In the genomic region with DNA sequence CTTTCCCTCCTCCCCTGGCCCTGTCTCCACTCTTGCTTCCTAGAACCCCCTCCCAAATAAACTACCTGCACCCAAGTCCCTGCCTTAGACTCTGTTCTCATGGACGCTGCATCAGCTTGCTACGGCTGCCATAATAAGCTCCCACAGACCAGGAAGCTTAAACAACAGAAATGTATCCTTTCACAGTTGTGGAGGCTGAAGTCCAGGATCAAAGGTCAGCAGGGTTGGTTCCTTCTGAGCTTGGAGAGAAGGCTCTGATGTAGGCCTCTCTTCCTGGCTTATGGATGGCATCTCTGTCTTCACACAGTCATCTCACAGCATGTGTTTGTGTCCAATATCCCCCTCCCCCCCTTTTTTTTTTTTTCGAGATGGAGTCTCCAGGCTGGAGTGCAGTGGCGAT, we compare ENCODE assay signal across 20 cellular contexts. TPM values are rescaled to one million over a fixed set of nuclear protein-coding genes. Genes with fewer than 3 reads are reported as not detected.
A peak's percentile ranks its signal among the peaks of the same experiment; 100 is the strongest.
DNase-seq lines count a peak whose midpoint lies in the region; ATAC-seq and TF ChIP-seq lines count a peak whose summit lies in the region.
"Had no signal": no experiment of that assay in that cellular context is flagged by ENCODE, and none has a peak within 500 bp of the region (broad histone marks: within the 10 kb centered on the region; RNA-seq: fewer than 3 reads in every experiment).

No MANE protein-coding gene starts in this region.

- no peaks in the 10 kb centered on the region for H3F3A ChIP-seq in smooth muscle cell (ENCODE audit: low read depth)

- H3K79me2 ChIP-seq in smooth muscle cell (ENCODE audit: low read depth): no peaks in the 10 kb centered on the region

- peak overlapping the region in 1 of 2 donors; percentile 12 for H3K4me3 ChIP-seq in duodenal mucosa (ENCODE audit: low read depth in 1 of 2, low read length in 2 of 2)
- no peak overlapping the region for H3K4me3 ChIP-seq in right lobe of liver
- no peak overlapping the region for H3K4me3 ChIP-seq in smooth muscle cell
- H3K4me3 ChIP-seq: PC-9, SK-N-MC had no signal

- peaks cover 13% of the 10 kb centered on the region for H3K36me3 Mint-ChIP-seq in stimulated activated effector memory CD8-positive, alpha-beta T cell treated with anti-CD3 and anti-CD28 coated beads, Interleukin-12 subunit alpha, Interleukin-12 subunit beta, amount 100 ng/mL, for 72 hours

- H3K9me3 ChIP-seq in duodenal mucosa (ENCODE audit: control insufficient read depth in 1 of 2, low read length in 2 of 2): no peaks in the 10 kb centered on the region
- no peaks in the 10 kb centered on the region for H3K9me3 ChIP-seq in right lobe of liver
- no peaks in the 10 kb centered on the region for H3K9me3 ChIP-seq in smooth muscle cell (replicated peaks; ENCODE audit: low read depth)

- no peaks in the 10 kb centered on the region for H3K27me3 ChIP-seq in duodenal mucosa (ENCODE audit: control insufficient read depth in 1 of 2, insufficient read depth in 2 of 2, low read length in 2 of 2)
- no peaks in the 10 kb centered on the region for H3K27me3 ChIP-seq in right lobe of liver
- H3K27me3 ChIP-seq in smooth muscle cell (ENCODE audit: low read depth): no peaks in the 10 kb centered on the region

- H3K9ac ChIP-seq in duodenal mucosa (ENCODE audit: low read depth in 1 of 2, low read length in 2 of 2): peak overlapping the region; percentile 1 to 20
- H3K9ac ChIP-seq in smooth muscle cell (ENCODE audit: low read depth): no peak overlapping the region
- H3K9ac ChIP-seq: KMS-11 had no signal

- H4K20me1 ChIP-seq in smooth muscle cell (ENCODE audit: low read depth): no peaks in the 10 kb centered on the region

- ATAC-seq in right lobe of liver (peak in 3 of 4 donors; percentile 21 to 41 (median 26)), GM18867 (IDR thresholded peaks at IDR 0.05; ENCODE audit: unreplicated experiment) (no peak)
- no peak for ATAC-seq in stimulated activated effector memory CD8-positive, alpha-beta T cell treated with anti-CD3 and anti-CD28 coated beads, Interleukin-12 subunit alpha, Interleukin-12 subunit beta, amount 100 ng/mL, for 72 hours

- H3K4me2 ChIP-seq in smooth muscle cell: no peak overlapping the region
- H3K4me2 ChIP-seq: KMS-11, PC-9 had no signal

- peak overlapping the region; percentile 72 for H3K27ac Mint-ChIP-seq in stimulated activated effector memory CD8-positive, alpha-beta T cell treated with anti-CD3 and anti-CD28 coated beads, Interleukin-12 subunit alpha, Interleukin-12 subunit beta, amount 100 ng/mL, for 72 hours

- no peak overlapping the region for H2AFZ ChIP-seq in smooth muscle cell (ENCODE audit: low read depth)
- H2AFZ ChIP-seq: PC-9 had no signal

- no peak for TF ChIP-seq POLR2A in right lobe of liver (IDR thresholded peaks at IDR 0.05)

- WGBS in right lobe of liver (ENCODE audit: insufficient coverage, low coverage, low lambda C conversion rate, missing lambda C conversion rate): 80% methylated on average over 2 of the region's 4 CpGs
- WGBS in smooth muscle cell (ENCODE audit: low lambda C conversion rate): 91% methylated on average over 4 of the region's 4 CpGs

- peaks cover 32% of the 10 kb centered on the region for H3K4me1 Mint-ChIP-seq in stimulated activated effector memory CD8-positive, alpha-beta T cell treated with anti-CD3 and anti-CD28 coated beads, Interleukin-12 subunit alpha, Interleukin-12 subunit beta, amount 100 ng/mL, for 72 hours

- H3K36me3 ChIP-seq in duodenal mucosa (ENCODE audit: control insufficient read depth in 1 of 2, insufficient read depth in 2 of 2, low read length in 2 of 2): peaks cover 4 to 11% of the 10 kb centered on the region in 2 donors
- H3K36me3 ChIP-seq in right lobe of liver: no peaks in the 10 kb centered on the region
- no peaks in the 10 kb centered on the region for H3K36me3 ChIP-seq in smooth muscle cell (ENCODE audit: low read depth)

- H3K9me3 Mint-ChIP-seq in stimulated activated effector memory CD8-positive, alpha-beta T cell treated with anti-CD3 and anti-CD28 coated beads, Interleukin-12 subunit alpha, Interleukin-12 subunit beta, amount 100 ng/mL, for 72 hours: no peaks in the 10 kb centered on the region

- no peak overlapping the region for H3K4me3 Mint-ChIP-seq in stimulated activated effector memory CD8-positive, alpha-beta T cell treated with anti-CD3 and anti-CD28 coated beads, Interleukin-12 subunit alpha, Interleukin-12 subunit beta, amount 100 ng/mL, for 72 hours

- no peak overlapping the region for H3K27ac ChIP-seq in duodenal mucosa (ENCODE audit: low read depth, low read length)
- H3K27ac ChIP-seq in right lobe of liver: no peak overlapping the region
- no peak overlapping the region for H3K27ac ChIP-seq in smooth muscle cell (ENCODE audit: low read depth)
- H3K27ac ChIP-seq: C4-2B, KMS-11, PC-9, RWPE1, SK-N-MC had no signal

- no peak for TF ChIP-seq CTCF in right lobe of liver (IDR thresholded peaks at IDR 0.05)
- TF ChIP-seq CTCF in smooth muscle cell (IDR thresholded peaks at IDR 0.05; ENCODE audit: borderline replicate concordance, insufficient read depth, poor library complexity, severe bottlenecking): no peak

- intact Hi-C loops in right lobe of liver (cut with DNase I): loop anchor here in 1 of 2 donors (10.0 kb wide), 1 partner anchor 264 kb away; no protein-coding TSS in a partner anchor

- DNase-seq in LoVo (ENCODE audit: low spot score): peak; percentile 33
- DNase-seq in right lobe of liver: no peak
- no peak for DNase-seq in stimulated activated effector memory CD8-positive, alpha-beta T cell treated with anti-CD3 and anti-CD28 coated beads, Interleukin-12 subunit alpha, Interleukin-12 subunit beta, amount 100 ng/mL, for 72 hours (ENCODE audit: low spot score in 2 of 2)
- no peak for DNase-seq in smooth muscle cell (lab: John Stamatoyannopoulos, UW; ENCODE audit: unreplicated experiment)
- no peak for DNase-seq in activated naive CD4-positive, alpha-beta T cell (lab: John Stamatoyannopoulos, UW)
- DNase-seq: GF-D8, NCI-H1105, NCI-H146, NCI-H2029, NCI-H2227 treated with DMSO at 0.1 percent for 48 hours, NCI-H510A, NCI-H748 treated with DMSO at 0.1 percent for 48 hours, PC-9, SHP77 treated with DMSO at 0.1 percent for 48 hours had no signal

- H3K4me1 ChIP-seq in duodenal mucosa (ENCODE audit: control insufficient read depth in 1 of 2, insufficient read depth in 2 of 2, low read length in 2 of 2): peaks cover 20 to 27% of the 10 kb centered on the region in 2 donors
- H3K4me1 ChIP-seq in right lobe of liver: no peaks in the 10 kb centered on the region
- H3K4me1 ChIP-seq in smooth muscle cell (ENCODE audit: low read depth): peaks cover 20% of the 10 kb centered on the region

RNA-seq across cellular contexts. Expression of a gene that starts 23.4 kb away (rescaled TPM):
- total RNA-seq in right lobe of liver: 10 to 100 TPM in 5 of 6 experiments, 1 to 10 TPM in 1; 8.0 to 14.5 (median 12.9) TPM
- 0.40 and 4.8 TPM in 2 replicates for total RNA-seq in smooth muscle cell
- polyA plus RNA-seq in smooth muscle cell: 1.7 and 2.2 TPM in 2 replicates

RNA-seq across cellular contexts. Expression of a gene that starts 32.0 kb away (rescaled TPM):
- total RNA-seq in right lobe of liver: under 1 TPM in 1 of 6 experiments, not detected in 5; 0.31 TPM
- 0.31 TPM in 1 of 2 replicates, not detected in the other for total RNA-seq in smooth muscle cell
- 0.57 and 1.5 TPM in 2 replicates for polyA plus RNA-seq in smooth muscle cell

RNA-seq across cellular contexts. Expression of a gene that starts 52.0 kb away (rescaled TPM):
- total RNA-seq in right lobe of liver (1 to 10 TPM in 5 of 6 experiments, under 1 TPM in 1; 0.42 to 3.0 (median 2.0) TPM), smooth muscle cell (1.9 and 10.3 TPM in 2 replicates)
- polyA plus RNA-seq in smooth muscle cell: 2.9 and 3.2 TPM in 2 replicates

Comparison
In these comparisons a context has a peak if more than half of its experiments do, and no peak if none do; other contexts are left out.
1. ATAC-seq: peak in right lobe of liver (3 of 4); none in stimulated activated effector memory CD8-positive, alpha-beta T cell treated with anti-CD3 and anti-CD28 coated beads, Interleukin-12 subunit alpha, Interleukin-12 subunit beta, amount 100 ng/mL, for 72 hours (single experiment) and GM18867 (single experiment).